In the genomic region with DNA sequence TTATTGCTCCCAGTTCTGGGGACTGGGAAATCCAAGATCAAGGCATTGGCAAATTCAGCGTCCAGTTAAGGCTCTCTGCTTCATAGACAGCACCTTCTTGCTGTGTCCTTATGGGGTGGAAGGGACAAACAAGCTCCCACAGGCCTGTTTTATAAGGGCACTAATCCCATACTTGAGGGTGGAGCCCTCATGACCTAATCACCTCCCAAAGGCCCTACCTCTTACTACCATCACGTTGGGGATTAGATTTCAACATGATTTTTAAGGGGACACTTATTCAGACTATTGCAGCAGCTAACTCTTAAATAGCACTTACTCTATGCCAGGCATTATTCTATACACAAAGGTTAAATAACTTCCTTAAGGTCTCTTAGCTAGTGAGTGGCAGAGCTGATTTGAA, we compare ENCODE assay signal across 13 cellular contexts. TPM values are rescaled to one million over a fixed set of nuclear protein-coding genes. Genes with fewer than 3 reads are reported as not detected.
A peak's percentile ranks its signal among the peaks of the same experiment; 100 is the strongest.
DNase-seq lines count a peak whose midpoint lies in the region; ATAC-seq and TF ChIP-seq lines count a peak whose summit lies in the region.
"Had no signal": no experiment of that assay in that cellular context is flagged by ENCODE, and none has a peak within 500 bp of the region (broad histone marks: within the 10 kb centered on the region; RNA-seq: fewer than 3 reads in every experiment).

No MANE protein-coding gene starts in this region.

- H3K27ac ChIP-seq in HEK293 (ENCODE audit: extremely low read depth, low read depth, low read length) (no peak overlapping the region), VCaP (peak overlapping the region; percentile 57), skeletal muscle tissue (ENCODE audit: low read depth, low read length) (peak overlapping the region; percentile 5)

- H3K4me3 ChIP-seq in HEK293 (ENCODE audit: low read depth, low read length) (no peak overlapping the region), skeletal muscle tissue (ENCODE audit: low read length in 3 of 3) (no peak overlapping the region)

- H3K4me1 ChIP-seq in HEK293 (ENCODE audit: control insufficient read depth, insufficient read depth, low read length) (peaks cover 17% of the 10 kb centered on the region), skeletal muscle tissue (ENCODE audit: control insufficient read depth in 3 of 3, insufficient read depth in 3 of 3, low read length in 3 of 3) (peaks cover 5 to 13% (median 7%) of the 10 kb centered on the region in 3 donors)

- no peaks in the 10 kb centered on the region; a peak in 1 of 3 replicates for H3K36me3 ChIP-seq in HEK293 (ENCODE audit: control insufficient read depth in 2 of 2, insufficient read depth in 1 of 2, low read length in 2 of 2)
- H3K36me3 ChIP-seq in skeletal muscle tissue (ENCODE audit: control insufficient read depth in 3 of 3, insufficient read depth in 3 of 3, low read length in 3 of 3) = no peaks in the 10 kb centered on the region

- POLR2A ChIA-PET in HEK293 (lab: Yijun Ruan, JAX) = interaction anchor here (1.9 kb wide), 1 partner anchor 17 kb away, joined by 6 read pairs; the partner anchor contains the start of genes KLHL28 and TOGARAM1

- H3K9ac ChIP-seq in skeletal muscle tissue (ENCODE audit: low read depth in 1 of 3, low read length in 3 of 3) = no peak overlapping the region

- DNase-seq in NCI-H526 (lab: John Stamatoyannopoulos, UW) (peak; percentile 74 to 78), NCI-H526 treated with DMSO at 0.1 percent for 48 hours (lab: John Stamatoyannopoulos, UW) (no peak), hypothalamus (lab: John Stamatoyannopoulos, UW) (no peak)
- DNase-seq: Calu3; CD4-positive, alpha-beta T cell; DMS153; GF-D8; HCEC 1CT had no signal

- H3K9me3 ChIP-seq in HEK293 (ENCODE audit: control insufficient read depth, insufficient read depth, low read depth, low read length) (no peaks in the 10 kb centered on the region), skeletal muscle tissue (ENCODE audit: control insufficient read depth in 3 of 3, low read length in 3 of 3) (no peaks in the 10 kb centered on the region)

- TF ChIP-seq CTCF in HEK293 (tag by site-specific recombination; IDR thresholded peaks at IDR 0.05) = no peak
- no peak for TF ChIP-seq CTCF in VCaP (conservative IDR thresholded peaks at IDR 0.05)

- H3K27me3 ChIP-seq in skeletal muscle tissue (ENCODE audit: control insufficient read depth in 3 of 3, insufficient read depth in 3 of 3, low read length in 3 of 3) = no peaks in the 10 kb centered on the region

- CTCF ChIA-PET in HEK293 (lab: Yijun Ruan, JAX) = interaction anchor here (1.1 kb wide), 1 partner anchor 14 kb away, joined by 3 read pairs; no protein-coding TSS in a partner anchor

- no peak for ATAC-seq in GM21717 (IDR thresholded peaks at IDR 0.05; ENCODE audit: unreplicated experiment)
- ATAC-seq: HepG2 had no signal

TF ChIP-seq in HEK293, 187 proteins besides CTCF, POLR2A, EP300 and RAD21:
- TF ChIP-seq SETDB1 (IDR thresholded peaks at IDR 0.05; ENCODE audit: insufficient read length, low read length) = peak; percentile 51
- no peak for TF ChIP-seq ZNF664 (tag by site-specific recombination; IDR thresholded peaks at IDR 0.05)
TF ChIP-seq in HEK293: peak in this region for 1.

RNA-seq across cellular contexts. Expression of gene TOGARAM1, which starts 17.3 kb away (rescaled TPM):
- 42.3 TPM for total RNA-seq in skeletal muscle tissue

RNA-seq across cellular contexts. Expression of gene KLHL28, which starts 17.5 kb away (rescaled TPM):
- total RNA-seq in skeletal muscle tissue = 24.0 TPM

Comparison
In these comparisons a context has a peak if more than half of its experiments do, and no peak if none do; other contexts are left out.
1. DNase-seq: peak in NCI-H526 (2 of 2); none in NCI-H526 treated with DMSO at 0.1 percent for 48 hours (single experiment) and hypothalamus (0 of 51).